8 cellular contexts compared by ENCODE assay signal in genomic region chr6:160733045-160733646, GRCh38. TPM values are rescaled to one million over a fixed set of nuclear protein-coding genes. Genes with fewer than 3 reads are reported as not detected.
DNase-seq lines count a peak whose midpoint lies in the region; ATAC-seq and TF ChIP-seq lines count a peak whose summit lies in the region.

No MANE protein-coding gene starts in this region.

- no peak overlapping the region for H3K4me3 ChIP-seq in Peyer's patch

- no peaks in the 10 kb centered on the region for H3K36me3 ChIP-seq in Peyer's patch

- H3K4me3 Mint-ChIP-seq in memory B cell, result no peak overlapping the region

- no peaks in the 10 kb centered on the region for H3K4me1 Mint-ChIP-seq in memory B cell

- H3K9me3 Mint-ChIP-seq in memory B cell, result no peaks in the 10 kb centered on the region

- TF ChIP-seq POLR2A in Peyer's patch (IDR thresholded peaks at IDR 0.05), result no peak

- no peak overlapping the region for H3K27ac Mint-ChIP-seq in memory B cell

- ATAC-seq in GM21529 (IDR thresholded peaks at IDR 0.05; ENCODE audit: unreplicated experiment) (peak; percentile 70), memory B cell (ENCODE audit: low read depth) (peak; percentile 38)

- peaks cover 2% of the 10 kb centered on the region for H3K27me3 Mint-ChIP-seq in memory B cell

- TF ChIP-seq CTCF in Peyer's patch (IDR thresholded peaks at IDR 0.05), result peak in 5 of 6 experiments; percentile 11 to 59 (median 55)

- no peaks in the 10 kb centered on the region for H3K36me3 Mint-ChIP-seq in memory B cell

- H3K9me3 ChIP-seq in Peyer's patch, result no peaks in the 10 kb centered on the region

- DNase-seq in activated T-cell treated with anti-CD3 and anti-CD28 coated beads for 4 hours, result peak; percentile 2
- no peak for DNase-seq in activated T-cell treated with anti-CD3 and anti-CD28 coated beads, Interleukin-2, amount 50 U/mL, for 1 hour
- DNase-seq in HPDE6-E6E7 (ENCODE audit: extremely low spot score), result peak; percentile 40
- DNase-seq in Peyer's patch, result peak in 1 of 3 donors; percentile 60
- DNase-seq in dermis blood vessel endothelial cell, result peak; percentile 39
- DNase-seq in memory B cell (ENCODE audit: low spot score in 2 of 2), result peak in 1 of 2 donors; percentile 20
- peak; percentile 54 for DNase-seq in ureter (ENCODE audit: low spot score)

- H3K27me3 ChIP-seq in Peyer's patch, result no peaks in the 10 kb centered on the region

- no peak overlapping the region for H3K27ac ChIP-seq in Peyer's patch

- H3K4me1 ChIP-seq in Peyer's patch, result no peaks in the 10 kb centered on the region

RNA-seq across cellular contexts. Expression of gene PLG, which starts 31.1 kb away (rescaled TPM):
- total RNA-seq in Peyer's patch (not detected), dermis blood vessel endothelial cell (not detected in 2 replicates), ureter (0.44 TPM)
